ENCODE assay signal across 1 cellular context in genomic region chr15:74901612-74902063, GRCh38.
TF ChIP-seq lines count a peak whose summit lies in the region.

No MANE protein-coding gene starts in this region.

TF ChIP-seq in HEK293, 187 proteins besides CTCF, POLR2A, EP300 and RAD21 (continued from another document):
- TF ChIP-seq ZNF280D (tag by site-specific recombination; IDR thresholded peaks at IDR 0.05) (no peak), ZNF580 (tag by site-specific recombination; IDR thresholded peaks at IDR 0.05) (no peak), ZNF214 (tag by site-specific recombination; IDR thresholded peaks at IDR 0.05; ENCODE audit: borderline replicate concordance) (no peak), SALL2 (tag by site-specific recombination; IDR thresholded peaks at IDR 0.05; ENCODE audit: borderline replicate concordance) (no peak), ZNF157 (tag by site-specific recombination; IDR thresholded peaks at IDR 0.05) (no peak), TSHZ1 (tag by site-specific recombination; IDR thresholded peaks at IDR 0.05; ENCODE audit: borderline replicate concordance) (no peak), OSR2 (tag by site-specific recombination; IDR thresholded peaks at IDR 0.05) (no peak), ZNF449 (tag by site-specific recombination; IDR thresholded peaks at IDR 0.05) (no peak), ZSCAN5A (tag by site-specific recombination; IDR thresholded peaks at IDR 0.05) (no peak), KLF16 (tag by site-specific recombination; IDR thresholded peaks at IDR 0.05) (no peak), ZNF660 (tag by site-specific recombination; IDR thresholded peaks at IDR 0.05) (peak; percentile 84), ZNF2 (tag by site-specific recombination; IDR thresholded peaks at IDR 0.05) (0 out of 2 replicates have a peak, but pooled peaks have one; percentile 30), ZNF585B (tag by site-specific recombination; IDR thresholded peaks at IDR 0.05) (no peak), ZNF654 (tag by site-specific recombination; IDR thresholded peaks at IDR 0.05; ENCODE audit: low read depth) (peak; percentile 43), TRIM28 (IDR thresholded peaks at IDR 0.05; ENCODE audit: borderline replicate concordance, low read length) (peak; percentile 59; the same call in 1 of the 2 replicates), HOXC10 (CRISPR knock-in tag; IDR thresholded peaks at IDR 0.05) (no peak), ZNF184 (tag by site-specific recombination; IDR thresholded peaks at IDR 0.05) (no peak), ZNF114 (tag by site-specific recombination; IDR thresholded peaks at IDR 0.05) (no peak), SP7 (tag by site-specific recombination; IDR thresholded peaks at IDR 0.05) (no peak), ZNF792 (tag by site-specific recombination; IDR thresholded peaks at IDR 0.05) (no peak), ZNF239 (tag by site-specific recombination; IDR thresholded peaks at IDR 0.05) (no peak), ZNF132 (tag by site-specific recombination; IDR thresholded peaks at IDR 0.05; ENCODE audit: borderline replicate concordance) (no peak), ZNF704 (tag by site-specific recombination; IDR thresholded peaks at IDR 0.05) (no peak), ZNF24 (tag by site-specific recombination; IDR thresholded peaks at IDR 0.05) (no peak), ZNF549 (tag by site-specific recombination; IDR thresholded peaks at IDR 0.05) (no peak), REST (tag by site-specific recombination; IDR thresholded peaks at IDR 0.05) (no peak), PATZ1 (tag by site-specific recombination; IDR thresholded peaks at IDR 0.05) (no peak), ZNF488 (tag by site-specific recombination; IDR thresholded peaks at IDR 0.05) (no peak), GLI4 (tag by site-specific recombination; IDR thresholded peaks at IDR 0.05) (no peak), ZNF558 (tag by site-specific recombination; IDR thresholded peaks at IDR 0.05) (0 out of 2 replicates have a peak, but pooled peaks have one; percentile 38)
